18 cellular contexts compared by ENCODE assay signal in the genomic region with DNA sequence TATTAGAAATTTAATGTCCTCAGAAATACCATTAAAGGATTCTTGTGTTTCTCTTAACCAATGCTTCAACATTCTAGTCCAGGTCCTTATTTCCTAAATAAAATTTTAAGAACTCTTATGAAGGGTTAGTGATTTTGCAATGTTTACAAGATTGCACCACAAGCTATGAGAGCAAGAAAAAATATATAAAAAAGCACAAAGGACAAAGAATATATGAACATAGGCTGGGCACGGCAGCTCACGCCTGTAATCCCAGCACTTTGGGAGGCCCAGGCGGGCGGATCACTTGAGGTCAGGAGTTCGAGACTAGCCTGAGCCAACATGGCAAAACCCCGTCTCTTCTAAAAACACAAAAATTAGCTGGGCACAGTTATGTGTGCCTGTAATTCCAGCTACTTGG. TPM values are rescaled to one million over a fixed set of nuclear protein-coding genes. Genes with fewer than 3 reads are reported as not detected.
A peak's percentile ranks its signal among the peaks of the same experiment; 100 is the strongest.
DNase-seq lines count a peak whose midpoint lies in the region; ATAC-seq and TF ChIP-seq lines count a peak whose summit lies in the region.
"Had no signal": no experiment of that assay in that cellular context is flagged by ENCODE, and none has a peak within 500 bp of the region (broad histone marks: within the 10 kb centered on the region; RNA-seq: fewer than 3 reads in every experiment).

No MANE protein-coding gene starts in this region.

- no peak for TF ChIP-seq EP300 in tibial nerve (IDR thresholded peaks at IDR 0.05)

- no peak overlapping the region for H3K4me3 ChIP-seq in colonic mucosa
- no peak overlapping the region for H3K4me3 ChIP-seq in right lobe of liver
- no peak overlapping the region for H3K4me3 ChIP-seq in tibial nerve
- H3K4me3 ChIP-seq: HAP-1 had no signal

- ATAC-seq in right lobe of liver (peak in 3 of 4 donors; percentile 49 to 67 (median 65)), GM19351 (IDR thresholded peaks at IDR 0.05; ENCODE audit: unreplicated experiment) (no peak)
- ATAC-seq in naive thymus-derived CD8-positive, alpha-beta T cell: no peak

- H3K4me1 ChIP-seq in colonic mucosa: no peaks in the 10 kb centered on the region
- H3K4me1 ChIP-seq in right lobe of liver: peaks cover 0 to 14% (median 0%) of the 10 kb centered on the region in 4 donors
- H3K4me1 ChIP-seq in tibial nerve: peaks cover 0 to 23% (median 4%) of the 10 kb centered on the region in 4 donors

- no peaks in the 10 kb centered on the region for H3K9me3 ChIP-seq in colonic mucosa
- no peaks in the 10 kb centered on the region for H3K9me3 ChIP-seq in right lobe of liver
- no peaks in the 10 kb centered on the region for H3K9me3 ChIP-seq in tibial nerve
- H3K9me3 ChIP-seq: HAP-1, thoracic aorta had no signal

- no peaks in the 10 kb centered on the region for H3K9me3 Mint-ChIP-seq in naive thymus-derived CD8-positive, alpha-beta T cell
- H3K9me3 Mint-ChIP-seq: activated naive CD4-positive, alpha-beta T cell treated with anti-CD3 and anti-CD28 coated beads, Interleukin-2, amount 50 U/mL, for 24 hours; IgD-negative memory B cell had no signal

- TF ChIP-seq CTCF in colonic mucosa (IDR thresholded peaks at IDR 0.05) (no peak), right lobe of liver (IDR thresholded peaks at IDR 0.05) (no peak), tibial nerve (IDR thresholded peaks at IDR 0.05) (no peak)

- H3K27ac Mint-ChIP-seq in naive thymus-derived CD8-positive, alpha-beta T cell: no peak overlapping the region
- H3K27ac Mint-ChIP-seq: activated naive CD4-positive, alpha-beta T cell treated with anti-CD3 and anti-CD28 coated beads, Interleukin-2, amount 50 U/mL, for 24 hours; IgD-negative memory B cell had no signal

- TF ChIP-seq POLR2A in right lobe of liver (IDR thresholded peaks at IDR 0.05) (no peak), tibial nerve (IDR thresholded peaks at IDR 0.05) (no peak)

- intact Hi-C loops in colonic mucosa (cut with DNase I): no loop called here
- intact Hi-C loops in right lobe of liver (cut with DNase I): no loop called here

- H3K9ac ChIP-seq in colonic mucosa (ENCODE audit: low read depth in 2 of 2, low read length in 2 of 2): no peak overlapping the region

- peaks cover 0 to 17% (median 0%) of the 10 kb centered on the region in 3 donors for H3K36me3 Mint-ChIP-seq in naive thymus-derived CD8-positive, alpha-beta T cell
- H3K36me3 Mint-ChIP-seq: IgD-negative memory B cell had no signal

- DNase-seq in SIG-M5 treated with dmso at 0.1 percent for 504 hours (lab: John Stamatoyannopoulos, UW; ENCODE audit: unreplicated experiment): peak; percentile 44
- DNase-seq in SIG-M5 (lab: John Stamatoyannopoulos, UW): no peak
- no peak for DNase-seq in colonic mucosa
- DNase-seq in right lobe of liver: no peak
- no peak for DNase-seq in tibial nerve (ENCODE audit: low spot score in 2 of 2)
- no peak for DNase-seq in NCI-H1048 (lab: John Stamatoyannopoulos, UW)
- no peak for DNase-seq in naive thymus-derived CD8-positive, alpha-beta T cell
- DNase-seq: activated CD8-positive, alpha-beta memory T cell treated with anti-CD3 and anti-CD28 coated beads for 24 hours; NCI-H2081 treated with DMSO at 0.1 percent for 48 hours had no signal

- H3K27ac ChIP-seq in colonic mucosa: peak overlapping the region; percentile 27
- H3K27ac ChIP-seq in right lobe of liver: peak overlapping the region in 2 of 3 donors; percentile 29 to 35
- peak overlapping the region in 3 of 4 donors; percentile 41 to 82 (median 63) for H3K27ac ChIP-seq in tibial nerve

- H3K27me3 Mint-ChIP-seq in naive thymus-derived CD8-positive, alpha-beta T cell: no peaks in the 10 kb centered on the region
- H3K27me3 Mint-ChIP-seq: activated naive CD4-positive, alpha-beta T cell treated with anti-CD3 and anti-CD28 coated beads, Interleukin-2, amount 50 U/mL, for 24 hours; IgD-negative memory B cell had no signal

- POLR2A ChIA-PET in naive thymus-derived CD8-positive, alpha-beta T cell (lab: Charles Lee): no interaction called here

- WGBS in right lobe of liver (ENCODE audit: insufficient coverage, low coverage, low lambda C conversion rate, missing lambda C conversion rate): 57% methylated on average over 6 of the region's 6 CpGs
- 56 to 64% methylated on average over 6 of the region's 6 CpGs for WGBS in tibial nerve, 2 donors

- H3K4me1 Mint-ChIP-seq in naive thymus-derived CD8-positive, alpha-beta T cell: peaks cover 0 to 4% (median under 1%) of the 10 kb centered on the region in 4 donors

- H3K27me3 ChIP-seq in colonic mucosa: no peaks in the 10 kb centered on the region
- no peaks in the 10 kb centered on the region for H3K27me3 ChIP-seq in right lobe of liver
- H3K27me3 ChIP-seq in tibial nerve: no peaks in the 10 kb centered on the region

- H3K36me3 ChIP-seq in colonic mucosa (no peaks in the 10 kb centered on the region), right lobe of liver (no peaks in the 10 kb centered on the region), tibial nerve (no peaks in the 10 kb centered on the region)
- H3K36me3 ChIP-seq: thoracic aorta had no signal

- no peak overlapping the region for H3K4me3 Mint-ChIP-seq in naive thymus-derived CD8-positive, alpha-beta T cell
- H3K4me3 Mint-ChIP-seq: activated naive CD4-positive, alpha-beta T cell treated with anti-CD3 and anti-CD28 coated beads, Interleukin-2, amount 50 U/mL, for 24 hours; IgD-negative memory B cell had no signal

RNA-seq across cellular contexts. Expression of a gene that starts 7.6 kb away (rescaled TPM):
- total RNA-seq in colonic mucosa (10 to 100 TPM; 36.2 to 83.8 TPM), right lobe of liver (1 to 10 TPM; 2.8 to 5.4 (median 4.2) TPM), tibial nerve (10 to 100 TPM in 2 of 4 donors, 1 to 10 TPM in 2; 6.3 to 15.1 (median 10.5) TPM)
- 10 to 100 TPM; 11.0 to 12.8 TPM for total RNA-seq in naive thymus-derived CD8-positive, alpha-beta T cell
- 10 to 100 TPM in 1 of 3 donors, 1 to 10 TPM in 2; 8.4 to 11.5 (median 8.6) TPM for polyA plus RNA-seq in naive thymus-derived CD8-positive, alpha-beta T cell

RNA-seq across cellular contexts. Expression of a gene that starts 39.7 kb away (rescaled TPM):
- total RNA-seq in colonic mucosa (1 to 10 TPM; 1.0 to 1.1 TPM), right lobe of liver (under 1 TPM in 4 of 6 experiments, not detected in 2; 0.07 to 0.19 (median 0.15) TPM), tibial nerve (1 to 10 TPM in 3 of 4 donors, not detected in 1; 1.8 to 4.2 (median 2.9) TPM)
- total RNA-seq in naive thymus-derived CD8-positive, alpha-beta T cell: 10 to 100 TPM; 11.7 to 12.2 TPM
- polyA plus RNA-seq in naive thymus-derived CD8-positive, alpha-beta T cell: 1 to 10 TPM in 2 of 3 donors, under 1 TPM in 1; 0.97 to 1.3 (median 1.0) TPM
- total RNA-seq: thoracic aorta had no signal
- polyA plus RNA-seq: IgD-negative memory B cell had no signal

RNA-seq across cellular contexts. Expression of a gene that starts 44.9 kb away (rescaled TPM):
- total RNA-seq in colonic mucosa (not detected), right lobe of liver (under 1 TPM in 2 of 6 experiments, not detected in 4; 0.31 to 0.34 TPM), tibial nerve (under 1 TPM in 2 of 4 donors, not detected in 2; 0.39 to 0.63 TPM)
- total RNA-seq in naive thymus-derived CD8-positive, alpha-beta T cell: not detected
- not detected for polyA plus RNA-seq in naive thymus-derived CD8-positive, alpha-beta T cell
- total RNA-seq: A172, dermis microvascular lymphatic vessel endothelial cell, mesenteric fat pad, renal cortical epithelial cell, thoracic aorta had no signal
- polyA plus RNA-seq: IgD-negative memory B cell had no signal

RNA-seq across cellular contexts. Expression of a gene that starts 56.0 kb away (rescaled TPM):
- total RNA-seq in colonic mucosa (not detected), right lobe of liver (not detected), tibial nerve (under 1 TPM in 1 of 4 donors, not detected in 3; 0.21 TPM)
- total RNA-seq in naive thymus-derived CD8-positive, alpha-beta T cell: not detected
- not detected for polyA plus RNA-seq in naive thymus-derived CD8-positive, alpha-beta T cell
- total RNA-seq: mesenteric fat pad, renal cortical epithelial cell had no signal
- polyA plus RNA-seq: IgD-negative memory B cell had no signal

Comparison
In these comparisons a context has a peak if more than half of its experiments do, and no peak if none do; other contexts are left out.
1. ATAC-seq: peak in right lobe of liver (3 of 4); none in naive thymus-derived CD8-positive, alpha-beta T cell (0 of 2) and GM19351 (single experiment).
2. Peak in every context shown above with its lines, with median percentiles within 50 percentile points of each other: H3K27ac ChIP-seq.